15 cellular contexts compared by ENCODE assay signal in genomic region chr7:124369310-124369709, GRCh38.
DNase-seq lines count a peak whose midpoint lies in the region; TF ChIP-seq lines count a peak whose summit lies in the region.
"Had no signal": no experiment of that assay in that cellular context is flagged by ENCODE, and none has a peak within 500 bp of the region (broad histone marks: within the 10 kb centered on the region; RNA-seq: fewer than 3 reads in every experiment).

No MANE protein-coding gene starts in this region.

- H3K9me3 Mint-ChIP-seq in osteocyte (ENCODE audit: unreplicated experiment) = peaks cover 9% of the 10 kb centered on the region

- no peaks in the 10 kb centered on the region for H3K27me3 ChIP-seq in colonic mucosa
- H3K27me3 ChIP-seq: BE2C had no signal

- no peaks in the 10 kb centered on the region; the same call in 1 of the 2 replicates for H3K9me3 ChIP-seq in SK-N-MC (ENCODE audit: low read depth, low read length)
- H3K9me3 ChIP-seq in colonic mucosa = no peaks in the 10 kb centered on the region
- H3K9me3 ChIP-seq: A549, BE2C had no signal

- peaks cover 7% of the 10 kb centered on the region for H3K4me1 Mint-ChIP-seq in osteocyte (ENCODE audit: unreplicated experiment)
- H3K4me1 Mint-ChIP-seq: CD8-positive, alpha-beta memory T cell had no signal

- H3K27ac Mint-ChIP-seq in osteocyte (ENCODE audit: unreplicated experiment) = peak overlapping the region; percentile 43
- H3K27ac Mint-ChIP-seq: CD8-positive, alpha-beta memory T cell had no signal

- DNase-seq in NCI-H69 (lab: John Stamatoyannopoulos, UW) (peak; percentile 15), SK-N-MC (ENCODE audit: low read depth, low spot score) (peak; percentile 32), iPS-NIHi7 (ENCODE audit: extremely low spot score) (peak; percentile 14), osteocyte (ENCODE audit: extremely low spot score, unreplicated experiment) (no peak), cerebellum (ENCODE audit: low spot score) (no peak), colonic mucosa (no peak), NCI-H1048 (lab: John Stamatoyannopoulos, UW) (no peak), HT-29 (ENCODE audit: low spot score) (no peak)
- DNase-seq: BE2C; CD8-positive, alpha-beta memory T cell; DMS53; GF-D8; H7 had no signal

- H3K9ac ChIP-seq in SK-N-MC (ENCODE audit: insufficient read length) = peak overlapping the region; percentile 43
- H3K9ac ChIP-seq in colonic mucosa (ENCODE audit: low read depth in 2 of 2, low read length in 2 of 2) = no peak overlapping the region

- no peak overlapping the region for H3K4me3 Mint-ChIP-seq in osteocyte (ENCODE audit: unreplicated experiment)
- H3K4me3 Mint-ChIP-seq: CD8-positive, alpha-beta memory T cell had no signal

- H3K4me3 ChIP-seq in SK-N-MC (peak overlapping the region; percentile 60), colonic mucosa (no peak overlapping the region)
- H3K4me3 ChIP-seq: A549 had no signal

- intact Hi-C loops in colonic mucosa (cut with DNase I) = no loop called here

- H3K27me3 Mint-ChIP-seq in osteocyte (ENCODE audit: unreplicated experiment) = no peaks in the 10 kb centered on the region
- H3K27me3 Mint-ChIP-seq: CD8-positive, alpha-beta memory T cell had no signal

- H3K27ac ChIP-seq in SK-N-MC (peak overlapping the region; percentile 91), colonic mucosa (no peak overlapping the region)
- H3K27ac ChIP-seq: A549, C4-2B had no signal

- H3K4me1 ChIP-seq in colonic mucosa = no peaks in the 10 kb centered on the region
- H3K4me1 ChIP-seq: A549, BE2C had no signal

- no peaks in the 10 kb centered on the region for H3K36me3 Mint-ChIP-seq in osteocyte (ENCODE audit: unreplicated experiment)
- H3K36me3 Mint-ChIP-seq: CD8-positive, alpha-beta memory T cell had no signal

- H3K36me3 ChIP-seq in SK-N-MC (ENCODE audit: insufficient read depth, low read length) (no peaks in the 10 kb centered on the region), colonic mucosa (no peaks in the 10 kb centered on the region)
- H3K36me3 ChIP-seq: BE2C had no signal

- TF ChIP-seq CTCF in osteocyte (IDR thresholded peaks at IDR 0.05) (no peak), colonic mucosa (IDR thresholded peaks at IDR 0.05) (no peak)

Comparison
In these comparisons a context has a peak if more than half of its experiments do, and no peak if none do; other contexts are left out.
1. DNase-seq: peak in NCI-H69 (single experiment), SK-N-MC (single experiment) and iPS-NIHi7 (single experiment); none in osteocyte (single experiment), cerebellum (single experiment), colonic mucosa (single experiment), NCI-H1048 (single experiment) and HT-29 (single experiment).